20 cellular contexts compared by ENCODE assay signal in the genomic region with DNA sequence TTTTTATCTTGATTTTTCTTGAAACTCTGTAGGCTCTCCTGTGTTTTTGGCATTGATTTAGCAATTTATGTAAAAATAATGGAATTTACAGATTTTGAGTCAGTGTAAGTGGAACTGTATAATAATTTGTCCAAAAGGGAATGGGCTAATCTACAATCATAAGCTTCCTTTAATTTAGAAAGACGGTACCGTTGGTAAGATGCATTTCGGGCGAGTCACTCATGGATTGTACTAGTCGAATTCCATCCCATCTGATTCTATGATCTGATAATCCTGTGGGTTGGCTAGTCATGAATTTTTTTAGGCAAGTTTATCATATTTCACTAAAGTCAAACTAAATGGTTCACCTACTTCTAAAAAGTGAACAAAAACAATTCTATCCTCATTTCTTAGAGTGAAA.
DNase-seq lines count a peak whose midpoint lies in the region; ATAC-seq, FAIRE-seq and TF ChIP-seq lines count a peak whose summit lies in the region.
"Had no signal": no experiment of that assay in that cellular context is flagged by ENCODE, and none has a peak within 500 bp of the region (broad histone marks: within the 10 kb centered on the region; RNA-seq: fewer than 3 reads in every experiment).

No MANE protein-coding gene starts in this region.

- peaks cover 55% of the 10 kb centered on the region for H3K4me1 Mint-ChIP-seq in HFFc6 (ENCODE audit: low read depth)
- H3K4me1 Mint-ChIP-seq in naive thymus-derived CD8-positive, alpha-beta T cell = peaks cover 7 to 18% (median 14%) of the 10 kb centered on the region in 4 donors
- H3K4me1 Mint-ChIP-seq: T-helper 17 cell had no signal

- no peak for DNase-seq in A549 (ENCODE audit: low read depth in 1 of 2, low spot score in 1 of 2)
- peak; percentile 74 for DNase-seq in HFFc6
- peak; percentile 53 for DNase-seq in amniotic stem cell (lab: John Stamatoyannopoulos, UW)
- DNase-seq in fibroblast of villous mesenchyme (ENCODE audit: low read depth) = peak; percentile 51
- DNase-seq in NOMO-1 (lab: John Stamatoyannopoulos, UW; ENCODE audit: unreplicated experiment in 2 of 2) = no peak
- DNase-seq in naive thymus-derived CD8-positive, alpha-beta T cell = no peak
- no peak for DNase-seq in NCI-H748 (lab: John Stamatoyannopoulos, UW; ENCODE audit: unreplicated experiment)
- DNase-seq: effector memory CD4-positive, alpha-beta T cell; heart left ventricle; NCI-H2029 treated with DMSO at 0.1 percent for 48 hours; NCI-H748 treated with DMSO at 0.1 percent for 48 hours; posterior cingulate gyrus; RPMI8226; T-helper 17 cell had no signal

- ATAC-seq in A549 (no peak), GM19324 (IDR thresholded peaks at IDR 0.05; ENCODE audit: low FRiP score, unreplicated experiment) (no peak)
- no peak for ATAC-seq in naive thymus-derived CD8-positive, alpha-beta T cell
- ATAC-seq: activated CD4-positive, CD25-positive, alpha-beta regulatory T cell treated with anti-CD3 and anti-CD28 coated beads, Interleukin-2, amount 50 U/mL, for 24 hours; heart left ventricle; T-helper 17 cell had no signal

- H3K9me3 Mint-ChIP-seq in HFFc6 = no peaks in the 10 kb centered on the region
- H3K9me3 Mint-ChIP-seq in naive thymus-derived CD8-positive, alpha-beta T cell = peaks cover 0 to 2% (median 0%) of the 10 kb centered on the region in 9 donors

- H3K27ac Mint-ChIP-seq in HFFc6 = peak overlapping the region; percentile 78
- H3K27ac Mint-ChIP-seq in naive thymus-derived CD8-positive, alpha-beta T cell = no peak overlapping the region
- H3K27ac Mint-ChIP-seq: T-helper 17 cell had no signal

- H3K4me3 ChIP-seq in A549 (no peak overlapping the region), fibroblast of villous mesenchyme (ENCODE audit: low read depth, low read length) (no peak overlapping the region)
- H3K4me3 ChIP-seq: heart left ventricle, thoracic aorta had no signal

- TF ChIP-seq CTCF in A549 (IDR thresholded peaks at IDR 0.05) (no peak), HFFc6 (IDR thresholded peaks at IDR 0.05) (no peak), fibroblast of villous mesenchyme (IDR thresholded peaks at IDR 0.05; ENCODE audit: insufficient read depth, low read depth, low read length) (no peak)

- TF ChIP-seq POLR2A in A549 (IDR thresholded peaks at IDR 0.05; ENCODE audit: low read length) = no peak

- H3K9me3 ChIP-seq in A549 = no peaks in the 10 kb centered on the region
- H3K9me3 ChIP-seq: heart left ventricle, thoracic aorta had no signal

- WGBS in A549 (ENCODE audit: missing lambda C conversion rate) = 54% methylated on average over 5 of the region's 5 CpGs

- H3K4me3 Mint-ChIP-seq in HFFc6 = peak overlapping the region; percentile 71
- no peak overlapping the region for H3K4me3 Mint-ChIP-seq in naive thymus-derived CD8-positive, alpha-beta T cell
- H3K4me3 Mint-ChIP-seq: T-helper 17 cell had no signal

- no peak for TF ChIP-seq RAD21 in A549 (conservative IDR thresholded peaks at IDR 0.05 in 1 of 2, IDR thresholded peaks at IDR 0.05 in 1 of 2)

- POLR2A ChIA-PET in A549 (lab: Yijun Ruan, JAX) = no interaction called here
- POLR2A ChIA-PET in naive thymus-derived CD8-positive, alpha-beta T cell (lab: Charles Lee) = no interaction called here

- H3K4me1 ChIP-seq in A549 = 0 out of 3 replicates have a peak, but pooled peaks cover 8% of the 10 kb centered on the region
- H3K4me1 ChIP-seq: heart left ventricle had no signal

- H3K4me2 ChIP-seq in A549 = peak overlapping the region; percentile 35; the same call in 2 of the 3 replicates

- no peaks in the 10 kb centered on the region for H3K27me3 Mint-ChIP-seq in HFFc6 (ENCODE audit: insufficient read depth)
- H3K27me3 Mint-ChIP-seq in naive thymus-derived CD8-positive, alpha-beta T cell = no peaks in the 10 kb centered on the region
- H3K27me3 Mint-ChIP-seq: T-helper 17 cell had no signal

- H3K36me3 Mint-ChIP-seq in HFFc6 (ENCODE audit: low read depth) = peaks cover 32% of the 10 kb centered on the region
- peaks cover 20 to 38% (median 23%) of the 10 kb centered on the region in 3 donors for H3K36me3 Mint-ChIP-seq in naive thymus-derived CD8-positive, alpha-beta T cell

- no peak for FAIRE-seq in A549 (lab: Jason Lieb, UNC)
- FAIRE-seq: A204.1, GM19239, HTR-8/SVneo had no signal

- CTCF ChIA-PET in A549 (lab: Yijun Ruan, JAX) = no interaction called here

- TF ChIP-seq EP300 in A549 (IDR thresholded peaks at IDR 0.05) = no peak

- no peak overlapping the region for H3K27ac ChIP-seq in A549
- H3K27ac ChIP-seq: heart left ventricle, thoracic aorta had no signal

TF ChIP-seq in A549, 52 proteins besides CTCF, POLR2A, EP300 and RAD21:
- TF ChIP-seq, protein P1, sequence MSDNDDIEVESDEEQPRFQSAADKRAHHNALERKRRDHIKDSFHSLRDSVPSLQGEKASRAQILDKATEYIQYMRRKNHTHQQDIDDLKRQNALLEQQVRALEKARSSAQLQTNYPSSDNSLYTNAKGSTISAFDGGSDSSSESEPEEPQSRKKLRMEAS (IDR thresholded peaks at IDR 0.05) = no peak
- TF ChIP-seq FOXS1 (CRISPR knock-in tag; IDR thresholded peaks at IDR 0.05) = no peak
- no peak for TF ChIP-seq HEYL (CRISPR knock-in tag; IDR thresholded peaks at IDR 0.05)
- TF ChIP-seq EHF (CRISPR knock-in tag; IDR thresholded peaks at IDR 0.05) = no peak
- no peak for TF ChIP-seq JUN (IDR thresholded peaks at IDR 0.05)
- TF ChIP-seq, protein P2, sequence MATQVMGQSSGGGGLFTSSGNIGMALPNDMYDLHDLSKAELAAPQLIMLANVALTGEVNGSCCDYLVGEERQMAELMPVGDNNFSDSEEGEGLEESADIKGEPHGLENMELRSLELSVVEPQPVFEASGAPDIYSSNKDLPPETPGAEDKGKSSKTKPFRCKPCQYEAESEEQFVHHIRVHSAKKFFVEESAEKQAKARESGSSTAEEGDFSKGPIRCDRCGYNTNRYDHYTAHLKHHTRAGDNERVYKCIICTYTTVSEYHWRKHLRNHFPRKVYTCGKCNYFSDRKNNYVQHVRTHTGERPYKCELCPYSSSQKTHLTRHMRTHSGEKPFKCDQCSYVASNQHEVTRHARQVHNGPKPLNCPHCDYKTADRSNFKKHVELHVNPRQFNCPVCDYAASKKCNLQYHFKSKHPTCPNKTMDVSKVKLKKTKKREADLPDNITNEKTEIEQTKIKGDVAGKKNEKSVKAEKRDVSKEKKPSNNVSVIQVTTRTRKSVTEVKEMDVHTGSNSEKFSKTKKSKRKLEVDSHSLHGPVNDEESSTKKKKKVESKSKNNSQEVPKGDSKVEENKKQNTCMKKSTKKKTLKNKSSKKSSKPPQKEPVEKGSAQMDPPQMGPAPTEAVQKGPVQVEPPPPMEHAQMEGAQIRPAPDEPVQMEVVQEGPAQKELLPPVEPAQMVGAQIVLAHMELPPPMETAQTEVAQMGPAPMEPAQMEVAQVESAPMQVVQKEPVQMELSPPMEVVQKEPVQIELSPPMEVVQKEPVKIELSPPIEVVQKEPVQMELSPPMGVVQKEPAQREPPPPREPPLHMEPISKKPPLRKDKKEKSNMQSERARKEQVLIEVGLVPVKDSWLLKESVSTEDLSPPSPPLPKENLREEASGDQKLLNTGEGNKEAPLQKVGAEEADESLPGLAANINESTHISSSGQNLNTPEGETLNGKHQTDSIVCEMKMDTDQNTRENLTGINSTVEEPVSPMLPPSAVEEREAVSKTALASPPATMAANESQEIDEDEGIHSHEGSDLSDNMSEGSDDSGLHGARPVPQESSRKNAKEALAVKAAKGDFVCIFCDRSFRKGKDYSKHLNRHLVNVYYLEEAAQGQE (IDR thresholded peaks at IDR 0.05) = no peak
- TF ChIP-seq MAZ (IDR thresholded peaks at IDR 0.05; ENCODE audit: borderline replicate concordance, low read depth, low read length) = no peak
- TF ChIP-seq NPAS2 (CRISPR knock-in tag; IDR thresholded peaks at IDR 0.05; ENCODE audit: borderline replicate concordance) = no peak
- TF ChIP-seq SMC3 (IDR thresholded peaks at IDR 0.05) = no peak
- TF ChIP-seq FOSL2 (IDR thresholded peaks at IDR 0.05) = no peak
- no peak for TF ChIP-seq FOSL2 (CRISPR knock-in tag; IDR thresholded peaks at IDR 0.05)
- TF ChIP-seq, protein P3, sequence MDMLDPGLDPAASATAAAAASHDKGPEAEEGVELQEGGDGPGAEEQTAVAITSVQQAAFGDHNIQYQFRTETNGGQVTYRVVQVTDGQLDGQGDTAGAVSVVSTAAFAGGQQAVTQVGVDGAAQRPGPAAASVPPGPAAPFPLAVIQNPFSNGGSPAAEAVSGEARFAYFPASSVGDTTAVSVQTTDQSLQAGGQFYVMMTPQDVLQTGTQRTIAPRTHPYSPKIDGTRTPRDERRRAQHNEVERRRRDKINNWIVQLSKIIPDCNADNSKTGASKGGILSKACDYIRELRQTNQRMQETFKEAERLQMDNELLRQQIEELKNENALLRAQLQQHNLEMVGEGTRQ (IDR thresholded peaks at IDR 0.05) = no peak
- no peak for TF ChIP-seq KDM1A (IDR thresholded peaks at IDR 0.05; ENCODE audit: low read depth)
- TF ChIP-seq RCOR1 (IDR thresholded peaks at IDR 0.05; ENCODE audit: low read depth, low read length) = no peak

Comparison
In these comparisons a context has a peak if more than half of its experiments do, and no peak if none do; other contexts are left out.
1. DNase-seq: peak in HFFc6 (single experiment), amniotic stem cell (single experiment) and fibroblast of villous mesenchyme (single experiment); none in A549 (0 of 2), NOMO-1 (0 of 2), naive thymus-derived CD8-positive, alpha-beta T cell (0 of 10) and NCI-H748 (single experiment).